ENCODE assay signal across 17 cellular contexts in genomic region chr5:132013711-132014110, GRCh38. TPM values are rescaled to one million over a fixed set of nuclear protein-coding genes. Genes with fewer than 3 reads are reported as not detected.
DNase-seq lines count a peak whose midpoint lies in the region; ATAC-seq and TF ChIP-seq lines count a peak whose summit lies in the region.
"Had no signal": no experiment of that assay in that cellular context is flagged by ENCODE, and none has a peak within 500 bp of the region (broad histone marks: within the 10 kb centered on the region; RNA-seq: fewer than 3 reads in every experiment).

No MANE protein-coding gene starts in this region.

- no peak overlapping the region for H3K4me3 ChIP-seq in right atrium auricular region
- no peak overlapping the region for H3K4me3 ChIP-seq in aorta (ENCODE audit: low read length in 2 of 2)
- H3K4me3 ChIP-seq: body of pancreas, GM23338 had no signal

- DNase-seq in right atrium auricular region (ENCODE audit: low spot score) = peak; percentile 46
- no peak for DNase-seq in Right ventricle myocardium superior
- peak in 1 of 10 donors; percentile 9 for DNase-seq in naive thymus-derived CD8-positive, alpha-beta T cell
- DNase-seq in aorta = peak; percentile 12 to 40
- DNase-seq: activated CD4-positive, alpha-beta T cell treated with anti-CD3 and anti-CD28 coated beads, Interleukin-2, amount 10 ng/mL, durations not matched to agents 7 days and 5 days; activated gamma-delta T cell; effector CD4-positive, alpha-beta T cell; hippocampal formation; Kasumi-1; NCI-H1417; NCI-H2171 treated with DMSO at 0.1 percent for 48 hours; NCI-H82 had no signal

- peaks cover 0 to 5% (median 0%) of the 10 kb centered on the region in 5 experiments for H3K9me3 Mint-ChIP-seq in brain
- no peaks in the 10 kb centered on the region for H3K9me3 Mint-ChIP-seq in naive thymus-derived CD8-positive, alpha-beta T cell
- H3K9me3 Mint-ChIP-seq: activated CD4-positive, alpha-beta T cell treated with anti-CD3 and anti-CD28 coated beads, Interleukin-2, amount 10 ng/mL, durations not matched to agents 7 days and 5 days; GM23338 had no signal

- intact Hi-C loops in Right ventricle myocardium superior (cut with DNase I) (no loop called here), aorta (cut with DNase I) (no loop called here)

- H3K27ac ChIP-seq in right atrium auricular region (no peak overlapping the region), aorta (ENCODE audit: low read depth in 1 of 2, low read length in 2 of 2) (no peak overlapping the region)
- H3K27ac ChIP-seq: body of pancreas had no signal

- H3K4me1 ChIP-seq in right atrium auricular region = peaks cover 0 to 19% of the 10 kb centered on the region in 2 donors
- H3K4me1 ChIP-seq in aorta (ENCODE audit: control insufficient read depth in 1 of 2, insufficient read depth in 2 of 2, low read length in 2 of 2) = no peaks in the 10 kb centered on the region

- peaks cover 16% of the 10 kb centered on the region for H3K27me3 Mint-ChIP-seq in brain
- peaks cover 4 to 45% (median 21%) of the 10 kb centered on the region in 5 donors for H3K27me3 Mint-ChIP-seq in naive thymus-derived CD8-positive, alpha-beta T cell

- H3K9me3 ChIP-seq in right atrium auricular region (no peaks in the 10 kb centered on the region), aorta (ENCODE audit: control insufficient read depth, low read length) (no peaks in the 10 kb centered on the region)
- H3K9me3 ChIP-seq: body of pancreas had no signal

- peak overlapping the region in 1 of 5 experiments; percentile 64 for H3K27ac Mint-ChIP-seq in brain
- H3K27ac Mint-ChIP-seq in naive thymus-derived CD8-positive, alpha-beta T cell = peak overlapping the region in 1 of 10 donors; percentile 58
- H3K27ac Mint-ChIP-seq: activated CD4-positive, alpha-beta T cell treated with anti-CD3 and anti-CD28 coated beads, Interleukin-2, amount 10 ng/mL, durations not matched to agents 7 days and 5 days; GM23338 had no signal

- H3K36me3 ChIP-seq in right atrium auricular region = no peaks in the 10 kb centered on the region
- no peaks in the 10 kb centered on the region for H3K36me3 ChIP-seq in aorta (ENCODE audit: control insufficient read depth in 1 of 2, insufficient read depth in 2 of 2, low read length in 1 of 2)

- no peak for TF ChIP-seq CTCF in right atrium auricular region (IDR thresholded peaks at IDR 0.05)
- TF ChIP-seq CTCF in brain (conservative IDR thresholded peaks at IDR 0.05) = no peak

- no peaks in the 10 kb centered on the region for H3K27me3 ChIP-seq in right atrium auricular region
- H3K27me3 ChIP-seq in aorta (ENCODE audit: control insufficient read depth in 1 of 2, insufficient read depth in 2 of 2, low read length in 1 of 2) = no peaks in the 10 kb centered on the region
- H3K27me3 ChIP-seq: body of pancreas had no signal

- ATAC-seq in Right ventricle myocardium superior (ENCODE audit: poor library complexity) = no peak
- no peak for ATAC-seq in naive thymus-derived CD8-positive, alpha-beta T cell
- ATAC-seq in aorta (ENCODE audit: low FRiP score) = no peak
- ATAC-seq in HG02840 (IDR thresholded peaks at IDR 0.05; ENCODE audit: low FRiP score, unreplicated experiment) = no peak
- ATAC-seq in HG02571 (IDR thresholded peaks at IDR 0.05; ENCODE audit: unreplicated experiment) = no peak
- ATAC-seq: body of pancreas, GM23338 had no signal

- peaks cover 39% of the 10 kb centered on the region for H3K4me1 Mint-ChIP-seq in brain
- H3K4me1 Mint-ChIP-seq in naive thymus-derived CD8-positive, alpha-beta T cell = peaks cover 22 to 43% (median 31%) of the 10 kb centered on the region in 4 donors

- H3K36me3 Mint-ChIP-seq in brain = no peaks in the 10 kb centered on the region
- H3K36me3 Mint-ChIP-seq in naive thymus-derived CD8-positive, alpha-beta T cell = no peaks in the 10 kb centered on the region

- POLR2A ChIA-PET in naive thymus-derived CD8-positive, alpha-beta T cell (lab: Charles Lee) = no interaction called here

- peak overlapping the region in 3 of 5 experiments; percentile 9 to 35 (median 24) for H3K4me3 Mint-ChIP-seq in brain
- peak overlapping the region in 6 of 10 donors; percentile 14 to 57 (median 22) for H3K4me3 Mint-ChIP-seq in naive thymus-derived CD8-positive, alpha-beta T cell
- H3K4me3 Mint-ChIP-seq: activated CD4-positive, alpha-beta T cell treated with anti-CD3 and anti-CD28 coated beads, Interleukin-2, amount 10 ng/mL, durations not matched to agents 7 days and 5 days; GM23338 had no signal

- 85 to 90% methylated on average over 2 of the region's 2 CpGs for WGBS in aorta, 2 donors

RNA-seq across cellular contexts. Expression of gene ACSL6, which starts 2.3 kb away (rescaled TPM):
- total RNA-seq in right atrium auricular region (1 to 10 TPM in 1 of 2 donors, under 1 TPM in 1; 0.71 to 1.6 TPM), Right ventricle myocardium superior (3.0 TPM), aorta (1 to 10 TPM in 1 of 2 donors, under 1 TPM in 1; 0.42 to 2.3 TPM)
- polyA plus RNA-seq in brain (ENCODE audit: insufficient read depth, low read depth, low replicate concordance) (4.8 TPM), aorta (under 1 TPM; 0.03 to 0.13 TPM)
- 10 to 100 TPM; 40.0 to 41.8 TPM for total RNA-seq in naive thymus-derived CD8-positive, alpha-beta T cell
- polyA plus RNA-seq in naive thymus-derived CD8-positive, alpha-beta T cell = 10 to 100 TPM; 11.4 to 16.5 (median 14.0) TPM

RNA-seq across cellular contexts. Expression of gene IL3, which starts 46.7 kb away (rescaled TPM):
- not detected for total RNA-seq in right atrium auricular region
- total RNA-seq in Right ventricle myocardium superior = not detected
- polyA plus RNA-seq in brain (ENCODE audit: insufficient read depth, low read depth, low replicate concordance) = not detected
- not detected for total RNA-seq in naive thymus-derived CD8-positive, alpha-beta T cell
- not detected for polyA plus RNA-seq in naive thymus-derived CD8-positive, alpha-beta T cell
- total RNA-seq in aorta = not detected
- not detected for polyA plus RNA-seq in aorta
- total RNA-seq: body of pancreas, GM23338 had no signal
- polyA plus RNA-seq: GM23338 had no signal

RNA-seq across cellular contexts. Expression of gene CSF2, which starts 59.9 kb away (rescaled TPM):
- total RNA-seq in right atrium auricular region (not detected), Right ventricle myocardium superior (not detected), aorta (under 1 TPM in 1 of 2 donors, not detected in 1; 0.51 TPM)
- polyA plus RNA-seq in brain (ENCODE audit: insufficient read depth, low read depth, low replicate concordance) (not detected), aorta (not detected)
- total RNA-seq in naive thymus-derived CD8-positive, alpha-beta T cell = not detected
- not detected for polyA plus RNA-seq in naive thymus-derived CD8-positive, alpha-beta T cell
- total RNA-seq: body of pancreas, GM23338 had no signal
- polyA plus RNA-seq: GM23338 had no signal

Comparison
In these comparisons a context has a peak if more than half of its experiments do, and no peak if none do; other contexts are left out.
1. RNA of gene ACSL6, which starts 2.3 kb away (total RNA-seq): 40.0 to 41.8 TPM in naive thymus-derived CD8-positive, alpha-beta T cell; 3.0 TPM in Right ventricle myocardium superior (single experiment), 0.42 to 2.3 TPM in aorta and 0.71 to 1.6 TPM in right atrium auricular region; every median in the first group is over 10 times any median in the second.